ENCODE assay signal across 1 cellular context in the genomic region with DNA sequence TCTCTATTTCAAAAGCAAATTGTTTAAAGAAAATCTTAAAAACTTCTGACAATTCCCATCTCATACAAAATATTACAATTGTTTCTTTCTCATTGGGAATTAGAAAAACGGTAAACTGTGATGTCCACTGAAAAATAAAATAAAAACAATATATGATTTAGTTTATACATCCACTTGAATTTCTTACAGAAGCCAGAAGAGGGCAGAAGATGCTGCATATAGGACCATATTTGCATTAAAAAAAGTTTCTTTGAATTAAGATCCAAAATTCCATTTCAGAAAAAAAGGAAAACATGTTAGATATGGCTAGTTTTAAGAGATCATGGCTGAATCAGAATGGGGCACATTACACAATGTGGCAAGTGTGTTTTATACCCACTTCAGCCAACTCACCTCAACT.
TF ChIP-seq lines count a peak whose summit lies in the region.

No MANE protein-coding gene starts in this region.

TF ChIP-seq in SK-N-SH treated with all-trans-retinoic acid at 6 μM for 48 hours, 23 proteins besides CTCF, POLR2A, EP300 and RAD21 (continued from another document):
- TF ChIP-seq, protein P1, sequence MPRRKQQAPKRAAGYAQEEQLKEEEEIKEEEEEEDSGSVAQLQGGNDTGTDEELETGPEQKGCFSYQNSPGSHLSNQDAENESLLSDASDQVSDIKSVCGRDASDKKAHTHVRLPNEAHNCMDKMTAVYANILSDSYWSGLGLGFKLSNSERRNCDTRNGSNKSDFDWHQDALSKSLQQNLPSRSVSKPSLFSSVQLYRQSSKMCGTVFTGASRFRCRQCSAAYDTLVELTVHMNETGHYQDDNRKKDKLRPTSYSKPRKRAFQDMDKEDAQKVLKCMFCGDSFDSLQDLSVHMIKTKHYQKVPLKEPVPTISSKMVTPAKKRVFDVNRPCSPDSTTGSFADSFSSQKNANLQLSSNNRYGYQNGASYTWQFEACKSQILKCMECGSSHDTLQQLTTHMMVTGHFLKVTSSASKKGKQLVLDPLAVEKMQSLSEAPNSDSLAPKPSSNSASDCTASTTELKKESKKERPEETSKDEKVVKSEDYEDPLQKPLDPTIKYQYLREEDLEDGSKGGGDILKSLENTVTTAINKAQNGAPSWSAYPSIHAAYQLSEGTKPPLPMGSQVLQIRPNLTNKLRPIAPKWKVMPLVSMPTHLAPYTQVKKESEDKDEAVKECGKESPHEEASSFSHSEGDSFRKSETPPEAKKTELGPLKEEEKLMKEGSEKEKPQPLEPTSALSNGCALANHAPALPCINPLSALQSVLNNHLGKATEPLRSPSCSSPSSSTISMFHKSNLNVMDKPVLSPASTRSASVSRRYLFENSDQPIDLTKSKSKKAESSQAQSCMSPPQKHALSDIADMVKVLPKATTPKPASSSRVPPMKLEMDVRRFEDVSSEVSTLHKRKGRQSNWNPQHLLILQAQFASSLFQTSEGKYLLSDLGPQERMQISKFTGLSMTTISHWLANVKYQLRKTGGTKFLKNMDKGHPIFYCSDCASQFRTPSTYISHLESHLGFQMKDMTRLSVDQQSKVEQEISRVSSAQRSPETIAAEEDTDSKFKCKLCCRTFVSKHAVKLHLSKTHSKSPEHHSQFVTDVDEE (CRISPR knock-in tag; IDR thresholded peaks at IDR 0.05): no peak
- no peak for TF ChIP-seq ZNF565 (CRISPR knock-in tag; conservative IDR thresholded peaks at IDR 0.05; ENCODE audit: low read depth)
- TF ChIP-seq PPARA (CRISPR knock-in tag; IDR thresholded peaks at IDR 0.05; ENCODE audit: borderline replicate concordance): no peak
- TF ChIP-seq, protein P2, sequence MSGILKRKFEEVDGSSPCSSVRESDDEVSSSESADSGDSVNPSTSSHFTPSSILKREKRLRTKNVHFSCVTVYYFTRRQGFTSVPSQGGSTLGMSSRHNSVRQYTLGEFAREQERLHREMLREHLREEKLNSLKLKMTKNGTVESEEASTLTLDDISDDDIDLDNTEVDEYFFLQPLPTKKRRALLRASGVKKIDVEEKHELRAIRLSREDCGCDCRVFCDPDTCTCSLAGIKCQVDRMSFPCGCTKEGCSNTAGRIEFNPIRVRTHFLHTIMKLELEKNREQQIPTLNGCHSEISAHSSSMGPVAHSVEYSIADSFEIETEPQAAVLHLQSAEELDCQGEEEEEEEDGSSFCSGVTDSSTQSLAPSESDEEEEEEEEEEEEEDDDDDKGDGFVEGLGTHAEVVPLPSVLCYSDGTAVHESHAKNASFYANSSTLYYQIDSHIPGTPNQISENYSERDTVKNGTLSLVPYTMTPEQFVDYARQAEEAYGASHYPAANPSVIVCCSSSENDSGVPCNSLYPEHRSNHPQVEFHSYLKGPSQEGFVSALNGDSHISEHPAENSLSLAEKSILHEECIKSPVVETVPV (CRISPR knock-in tag; IDR thresholded peaks at IDR 0.05): no peak
- no peak for TF ChIP-seq SNAI2 (CRISPR knock-in tag; IDR thresholded peaks at IDR 0.05)
- TF ChIP-seq TOX (CRISPR knock-in tag; IDR thresholded peaks at IDR 0.05; ENCODE audit: borderline replicate concordance): no peak
- no peak for TF ChIP-seq ZFP30 (CRISPR knock-in tag; IDR thresholded peaks at IDR 0.05)
- TF ChIP-seq BACH2 (CRISPR knock-in tag; IDR thresholded peaks at IDR 0.05; ENCODE audit: borderline replicate concordance): no peak
- TF ChIP-seq ESRRG (CRISPR knock-in tag; IDR thresholded peaks at IDR 0.05): no peak
- TF ChIP-seq, protein P3, sequence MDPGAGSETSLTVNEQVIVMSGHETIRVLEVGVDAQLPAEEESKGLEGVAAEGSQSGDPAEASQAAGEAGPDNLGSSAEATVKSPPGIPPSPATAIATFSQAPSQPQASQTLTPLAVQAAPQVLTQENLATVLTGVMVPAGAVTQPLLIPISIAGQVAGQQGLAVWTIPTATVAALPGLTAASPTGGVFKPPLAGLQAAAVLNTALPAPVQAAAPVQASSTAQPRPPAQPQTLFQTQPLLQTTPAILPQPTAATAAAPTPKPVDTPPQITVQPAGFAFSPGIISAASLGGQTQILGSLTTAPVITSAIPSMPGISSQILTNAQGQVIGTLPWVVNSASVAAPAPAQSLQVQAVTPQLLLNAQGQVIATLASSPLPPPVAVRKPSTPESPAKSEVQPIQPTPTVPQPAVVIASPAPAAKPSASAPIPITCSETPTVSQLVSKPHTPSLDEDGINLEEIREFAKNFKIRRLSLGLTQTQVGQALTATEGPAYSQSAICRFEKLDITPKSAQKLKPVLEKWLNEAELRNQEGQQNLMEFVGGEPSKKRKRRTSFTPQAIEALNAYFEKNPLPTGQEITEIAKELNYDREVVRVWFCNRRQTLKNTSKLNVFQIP (CRISPR knock-in tag; IDR thresholded peaks at IDR 0.05; ENCODE audit: borderline replicate concordance, low read depth): no peak
- TF ChIP-seq, protein P4, sequence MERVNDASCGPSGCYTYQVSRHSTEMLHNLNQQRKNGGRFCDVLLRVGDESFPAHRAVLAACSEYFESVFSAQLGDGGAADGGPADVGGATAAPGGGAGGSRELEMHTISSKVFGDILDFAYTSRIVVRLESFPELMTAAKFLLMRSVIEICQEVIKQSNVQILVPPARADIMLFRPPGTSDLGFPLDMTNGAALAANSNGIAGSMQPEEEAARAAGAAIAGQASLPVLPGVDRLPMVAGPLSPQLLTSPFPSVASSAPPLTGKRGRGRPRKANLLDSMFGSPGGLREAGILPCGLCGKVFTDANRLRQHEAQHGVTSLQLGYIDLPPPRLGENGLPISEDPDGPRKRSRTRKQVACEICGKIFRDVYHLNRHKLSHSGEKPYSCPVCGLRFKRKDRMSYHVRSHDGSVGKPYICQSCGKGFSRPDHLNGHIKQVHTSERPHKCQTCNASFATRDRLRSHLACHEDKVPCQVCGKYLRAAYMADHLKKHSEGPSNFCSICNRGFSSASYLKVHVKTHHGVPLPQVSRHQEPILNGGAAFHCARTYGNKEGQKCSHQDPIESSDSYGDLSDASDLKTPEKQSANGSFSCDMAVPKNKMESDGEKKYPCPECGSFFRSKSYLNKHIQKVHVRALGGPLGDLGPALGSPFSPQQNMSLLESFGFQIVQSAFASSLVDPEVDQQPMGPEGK (CRISPR knock-in tag; IDR thresholded peaks at IDR 0.05; ENCODE audit: borderline replicate concordance): no peak
- TF ChIP-seq ZNF70 (CRISPR knock-in tag; IDR thresholded peaks at IDR 0.05): no peak
- no peak for TF ChIP-seq OSR1 (CRISPR knock-in tag; IDR thresholded peaks at IDR 0.05)
TF ChIP-seq in SK-N-SH treated with all-trans-retinoic acid at 6 μM for 48 hours: peak in this region for 0.
